In genomic region chr12:21350975-21351374, GRCh38 we compare ENCODE assay signal across 23 cellular contexts. TPM values are rescaled to one million over a fixed set of nuclear protein-coding genes. Genes with fewer than 3 reads are reported as not detected.
"Had no signal": no experiment of that assay in that cellular context is flagged by ENCODE, and none has a peak within 500 bp of the region (broad histone marks: within the 10 kb centered on the region; RNA-seq: fewer than 3 reads in every experiment).

No MANE protein-coding gene starts in this region.

- DNase-seq: activated B cell treated with CpG ODN at 0.5 μM for 24 hours; activated CD4-positive, alpha-beta T cell treated with anti-CD3 and anti-CD28 coated beads, Interleukin-2, amount 10 ng/mL, durations not matched to agents 24 days and 14 days; activated CD8-positive, alpha-beta memory T cell treated with anti-CD3 and anti-CD28 coated beads, Interleukin-2, amount 50 U/mL, for 4 hours; activated CD8-positive, alpha-beta T cell treated with anti-CD3 and anti-CD28 coated beads, Interleukin-2, amount 10 ng/mL, durations not matched to agents 7 days and 5 days; activated gamma-delta T cell treated with Interleukin-2 at 50 U/mL for 16 hours; activated naive CD8-positive, alpha-beta T cell treated with anti-CD3 and anti-CD28 coated beads for 36 hours; activated T-cell treated with anti-CD3 and anti-CD28 coated beads, Interleukin-2, amount 50 U/mL, for 72 hours; aorta; cerebellar nuclear complex; effector memory CD8-positive, alpha-beta T cell; foreskin keratinocyte; kidney glomerular epithelial cell; mesendoderm; nucleus accumbens; right cardiac atrium; small intestine; stimulated activated CD4-positive, alpha-beta T cell treated with anti-CD3 and anti-CD28 coated beads, Interleukin-4, amount 100 ng/mL, for 24 hours; stimulated activated naive CD4-positive, alpha-beta T cell; tibial artery had no signal

- H3K9me3 ChIP-seq: breast epithelium, prostate gland, tibial artery had no signal

- ATAC-seq: activated CD8-positive, alpha-beta T cell treated with anti-CD3 and anti-CD28 coated beads, Interleukin-2, amount 10 ng/mL, durations not matched to agents 7 days and 5 days; activated T-cell treated with anti-CD3 and anti-CD28 coated beads, Interleukin-2, amount 50 U/mL, for 72 hours; effector memory CD8-positive, alpha-beta T cell; foreskin keratinocyte; right cardiac atrium had no signal

- H3K4me1 ChIP-seq: breast epithelium, foreskin keratinocyte, prostate gland had no signal

- H3K27ac ChIP-seq: breast epithelium, foreskin keratinocyte, prostate gland, tibial artery had no signal

- H3K27me3 ChIP-seq: breast epithelium, foreskin keratinocyte, tibial artery had no signal

- H3K36me3 ChIP-seq: breast epithelium, prostate gland, tibial artery had no signal

- H3K4me3 ChIP-seq: breast epithelium, prostate gland, tibial artery had no signal

RNA-seq across cellular contexts. Expression of gene SLCO1A2, which starts 16.3 kb away (rescaled TPM):
- total RNA-seq: activated B cell treated with CpG ODN at 0.5 μM for 24 hours; activated CD8-positive, alpha-beta T cell treated with anti-CD3 and anti-CD28 coated beads, Interleukin-2, amount 10 ng/mL, durations not matched to agents 7 days and 5 days; activated naive CD8-positive, alpha-beta T cell treated with anti-CD3 and anti-CD28 coated beads for 36 hours; activated T-cell treated with anti-CD3 and anti-CD28 coated beads, Interleukin-2, amount 50 U/mL, for 72 hours; aorta; foreskin keratinocyte; right cardiac atrium; subcutaneous adipose tissue had no signal
- polyA plus RNA-seq: aorta, foreskin keratinocyte, right cardiac atrium had no signal

RNA-seq across cellular contexts. Expression of gene IAPP, which starts 21.7 kb away (rescaled TPM):
- total RNA-seq: activated B cell treated with CpG ODN at 0.5 μM for 24 hours; activated CD4-positive, alpha-beta T cell treated with anti-CD3 and anti-CD28 coated beads, Interleukin-2, amount 10 ng/mL, durations not matched to agents 24 days and 14 days; activated CD8-positive, alpha-beta T cell treated with anti-CD3 and anti-CD28 coated beads, Interleukin-2, amount 10 ng/mL, durations not matched to agents 7 days and 5 days; activated naive CD8-positive, alpha-beta T cell treated with anti-CD3 and anti-CD28 coated beads for 36 hours; activated T-cell treated with anti-CD3 and anti-CD28 coated beads, Interleukin-2, amount 50 U/mL, for 72 hours; aorta; breast epithelium; foreskin keratinocyte; lower leg skin; prostate gland; right cardiac atrium; subcutaneous adipose tissue had no signal
- polyA plus RNA-seq: foreskin keratinocyte, right cardiac atrium had no signal
